Comparison of ENCODE assay signal across 2 cellular contexts in the genomic region with DNA sequence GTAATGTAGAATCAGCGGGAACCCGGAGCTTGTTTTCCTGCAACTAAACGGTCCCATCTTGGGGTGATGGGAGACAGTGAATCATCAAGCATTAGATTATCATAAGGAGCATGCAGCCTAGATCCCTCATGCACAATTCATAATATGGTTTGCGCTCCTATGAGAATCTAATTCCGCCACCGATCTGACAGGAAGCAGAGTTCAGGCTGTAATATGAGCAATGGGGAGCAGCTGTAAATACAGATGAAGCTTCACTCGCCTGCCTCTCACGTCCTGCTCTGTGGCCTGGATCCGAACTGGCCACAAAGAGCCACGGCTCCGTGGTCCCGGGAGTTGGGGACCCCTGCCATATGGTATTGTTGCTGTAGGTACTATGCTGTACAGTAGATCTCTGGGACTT.
TF ChIP-seq lines count a peak whose summit lies in the region.

No MANE protein-coding gene starts in this region.

TF ChIP-seq in liver, 16 proteins besides CTCF, POLR2A, EP300 and RAD21:
- no peak for TF ChIP-seq RXRA (IDR thresholded peaks at IDR 0.05)
- TF ChIP-seq GABPA (IDR thresholded peaks at IDR 0.05 in 1 of 2, conservative IDR thresholded peaks at IDR 0.05 in 1 of 2), result no peak
- TF ChIP-seq, protein P1, sequence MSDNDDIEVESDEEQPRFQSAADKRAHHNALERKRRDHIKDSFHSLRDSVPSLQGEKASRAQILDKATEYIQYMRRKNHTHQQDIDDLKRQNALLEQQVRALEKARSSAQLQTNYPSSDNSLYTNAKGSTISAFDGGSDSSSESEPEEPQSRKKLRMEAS (IDR thresholded peaks at IDR 0.05), result no peak
- TF ChIP-seq, protein P2, sequence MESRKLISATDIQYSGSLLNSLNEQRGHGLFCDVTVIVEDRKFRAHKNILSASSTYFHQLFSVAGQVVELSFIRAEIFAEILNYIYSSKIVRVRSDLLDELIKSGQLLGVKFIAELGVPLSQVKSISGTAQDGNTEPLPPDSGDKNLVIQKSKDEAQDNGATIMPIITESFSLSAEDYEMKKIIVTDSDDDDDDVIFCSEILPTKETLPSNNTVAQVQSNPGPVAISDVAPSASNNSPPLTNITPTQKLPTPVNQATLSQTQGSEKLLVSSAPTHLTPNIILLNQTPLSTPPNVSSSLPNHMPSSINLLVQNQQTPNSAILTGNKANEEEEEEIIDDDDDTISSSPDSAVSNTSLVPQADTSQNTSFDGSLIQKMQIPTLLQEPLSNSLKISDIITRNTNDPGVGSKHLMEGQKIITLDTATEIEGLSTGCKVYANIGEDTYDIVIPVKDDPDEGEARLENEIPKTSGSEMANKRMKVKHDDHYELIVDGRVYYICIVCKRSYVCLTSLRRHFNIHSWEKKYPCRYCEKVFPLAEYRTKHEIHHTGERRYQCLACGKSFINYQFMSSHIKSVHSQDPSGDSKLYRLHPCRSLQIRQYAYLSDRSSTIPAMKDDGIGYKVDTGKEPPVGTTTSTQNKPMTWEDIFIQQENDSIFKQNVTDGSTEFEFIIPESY (IDR thresholded peaks at IDR 0.05), result no peak

TF ChIP-seq in HepG2, 621 proteins besides CTCF, POLR2A, EP300 and RAD21:
- TF ChIP-seq ZNF776 (CRISPR knock-in tag; IDR thresholded peaks at IDR 0.05) (no peak), ZBTB1 (CRISPR knock-in tag; IDR thresholded peaks at IDR 0.05; ENCODE audit: borderline replicate concordance) (no peak), CEBPG (CRISPR knock-in tag; IDR thresholded peaks at IDR 0.05) (no peak), RARG (CRISPR knock-in tag; IDR thresholded peaks at IDR 0.05; ENCODE audit: low read depth) (no peak), ZNF253 (CRISPR knock-in tag; IDR thresholded peaks at IDR 0.05; ENCODE audit: borderline replicate concordance) (no peak), WIZ (CRISPR knock-in tag; IDR thresholded peaks at IDR 0.05) (no peak), ZNF605 (CRISPR knock-in tag; IDR thresholded peaks at IDR 0.05) (no peak), ZSCAN9 (CRISPR knock-in tag; IDR thresholded peaks at IDR 0.05; ENCODE audit: borderline replicate concordance) (no peak), TCF7L2 (IDR thresholded peaks at IDR 0.05; ENCODE audit: low read depth, low read length) (no peak)
- TF ChIP-seq, protein P3, sequence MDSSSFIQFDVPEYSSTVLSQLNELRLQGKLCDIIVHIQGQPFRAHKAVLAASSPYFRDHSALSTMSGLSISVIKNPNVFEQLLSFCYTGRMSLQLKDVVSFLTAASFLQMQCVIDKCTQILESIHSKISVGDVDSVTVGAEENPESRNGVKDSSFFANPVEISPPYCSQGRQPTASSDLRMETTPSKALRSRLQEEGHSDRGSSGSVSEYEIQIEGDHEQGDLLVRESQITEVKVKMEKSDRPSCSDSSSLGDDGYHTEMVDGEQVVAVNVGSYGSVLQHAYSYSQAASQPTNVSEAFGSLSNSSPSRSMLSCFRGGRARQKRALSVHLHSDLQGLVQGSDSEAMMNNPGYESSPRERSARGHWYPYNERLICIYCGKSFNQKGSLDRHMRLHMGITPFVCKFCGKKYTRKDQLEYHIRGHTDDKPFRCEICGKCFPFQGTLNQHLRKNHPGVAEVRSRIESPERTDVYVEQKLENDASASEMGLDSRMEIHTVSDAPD (CRISPR knock-in tag; IDR thresholded peaks at IDR 0.05), result no peak
- TF ChIP-seq, protein P4, sequence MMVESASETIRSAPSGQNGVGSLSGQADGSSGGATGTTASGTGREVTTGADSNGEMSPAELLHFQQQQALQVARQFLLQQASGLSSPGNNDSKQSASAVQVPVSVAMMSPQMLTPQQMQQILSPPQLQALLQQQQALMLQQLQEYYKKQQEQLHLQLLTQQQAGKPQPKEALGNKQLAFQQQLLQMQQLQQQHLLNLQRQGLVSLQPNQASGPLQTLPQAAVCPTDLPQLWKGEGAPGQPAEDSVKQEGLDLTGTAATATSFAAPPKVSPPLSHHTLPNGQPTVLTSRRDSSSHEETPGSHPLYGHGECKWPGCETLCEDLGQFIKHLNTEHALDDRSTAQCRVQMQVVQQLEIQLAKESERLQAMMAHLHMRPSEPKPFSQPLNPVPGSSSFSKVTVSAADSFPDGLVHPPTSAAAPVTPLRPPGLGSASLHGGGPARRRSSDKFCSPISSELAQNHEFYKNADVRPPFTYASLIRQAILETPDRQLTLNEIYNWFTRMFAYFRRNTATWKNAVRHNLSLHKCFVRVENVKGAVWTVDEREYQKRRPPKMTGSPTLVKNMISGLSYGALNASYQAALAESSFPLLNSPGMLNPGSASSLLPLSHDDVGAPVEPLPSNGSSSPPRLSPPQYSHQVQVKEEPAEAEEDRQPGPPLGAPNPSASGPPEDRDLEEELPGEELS (CRISPR knock-in tag; IDR thresholded peaks at IDR 0.05), result no peak
- TF ChIP-seq, protein P5, sequence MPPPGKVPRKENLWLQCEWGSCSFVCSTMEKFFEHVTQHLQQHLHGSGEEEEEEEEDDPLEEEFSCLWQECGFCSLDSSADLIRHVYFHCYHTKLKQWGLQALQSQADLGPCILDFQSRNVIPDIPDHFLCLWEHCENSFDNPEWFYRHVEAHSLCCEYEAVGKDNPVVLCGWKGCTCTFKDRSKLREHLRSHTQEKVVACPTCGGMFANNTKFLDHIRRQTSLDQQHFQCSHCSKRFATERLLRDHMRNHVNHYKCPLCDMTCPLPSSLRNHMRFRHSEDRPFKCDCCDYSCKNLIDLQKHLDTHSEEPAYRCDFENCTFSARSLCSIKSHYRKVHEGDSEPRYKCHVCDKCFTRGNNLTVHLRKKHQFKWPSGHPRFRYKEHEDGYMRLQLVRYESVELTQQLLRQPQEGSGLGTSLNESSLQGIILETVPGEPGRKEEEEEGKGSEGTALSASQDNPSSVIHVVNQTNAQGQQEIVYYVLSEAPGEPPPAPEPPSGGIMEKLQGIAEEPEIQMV (CRISPR knock-in tag; IDR thresholded peaks at IDR 0.05; ENCODE audit: low read depth), result no peak
- TF ChIP-seq, protein P6, sequence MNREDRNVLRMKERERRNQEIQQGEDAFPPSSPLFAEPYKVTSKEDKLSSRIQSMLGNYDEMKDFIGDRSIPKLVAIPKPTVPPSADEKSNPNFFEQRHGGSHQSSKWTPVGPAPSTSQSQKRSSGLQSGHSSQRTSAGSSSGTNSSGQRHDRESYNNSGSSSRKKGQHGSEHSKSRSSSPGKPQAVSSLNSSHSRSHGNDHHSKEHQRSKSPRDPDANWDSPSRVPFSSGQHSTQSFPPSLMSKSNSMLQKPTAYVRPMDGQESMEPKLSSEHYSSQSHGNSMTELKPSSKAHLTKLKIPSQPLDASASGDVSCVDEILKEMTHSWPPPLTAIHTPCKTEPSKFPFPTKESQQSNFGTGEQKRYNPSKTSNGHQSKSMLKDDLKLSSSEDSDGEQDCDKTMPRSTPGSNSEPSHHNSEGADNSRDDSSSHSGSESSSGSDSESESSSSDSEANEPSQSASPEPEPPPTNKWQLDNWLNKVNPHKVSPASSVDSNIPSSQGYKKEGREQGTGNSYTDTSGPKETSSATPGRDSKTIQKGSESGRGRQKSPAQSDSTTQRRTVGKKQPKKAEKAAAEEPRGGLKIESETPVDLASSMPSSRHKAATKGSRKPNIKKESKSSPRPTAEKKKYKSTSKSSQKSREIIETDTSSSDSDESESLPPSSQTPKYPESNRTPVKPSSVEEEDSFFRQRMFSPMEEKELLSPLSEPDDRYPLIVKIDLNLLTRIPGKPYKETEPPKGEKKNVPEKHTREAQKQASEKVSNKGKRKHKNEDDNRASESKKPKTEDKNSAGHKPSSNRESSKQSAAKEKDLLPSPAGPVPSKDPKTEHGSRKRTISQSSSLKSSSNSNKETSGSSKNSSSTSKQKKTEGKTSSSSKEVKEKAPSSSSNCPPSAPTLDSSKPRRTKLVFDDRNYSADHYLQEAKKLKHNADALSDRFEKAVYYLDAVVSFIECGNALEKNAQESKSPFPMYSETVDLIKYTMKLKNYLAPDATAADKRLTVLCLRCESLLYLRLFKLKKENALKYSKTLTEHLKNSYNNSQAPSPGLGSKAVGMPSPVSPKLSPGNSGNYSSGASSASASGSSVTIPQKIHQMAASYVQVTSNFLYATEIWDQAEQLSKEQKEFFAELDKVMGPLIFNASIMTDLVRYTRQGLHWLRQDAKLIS (CRISPR knock-in tag; IDR thresholded peaks at IDR 0.05), result no peak
